In the genomic region with DNA sequence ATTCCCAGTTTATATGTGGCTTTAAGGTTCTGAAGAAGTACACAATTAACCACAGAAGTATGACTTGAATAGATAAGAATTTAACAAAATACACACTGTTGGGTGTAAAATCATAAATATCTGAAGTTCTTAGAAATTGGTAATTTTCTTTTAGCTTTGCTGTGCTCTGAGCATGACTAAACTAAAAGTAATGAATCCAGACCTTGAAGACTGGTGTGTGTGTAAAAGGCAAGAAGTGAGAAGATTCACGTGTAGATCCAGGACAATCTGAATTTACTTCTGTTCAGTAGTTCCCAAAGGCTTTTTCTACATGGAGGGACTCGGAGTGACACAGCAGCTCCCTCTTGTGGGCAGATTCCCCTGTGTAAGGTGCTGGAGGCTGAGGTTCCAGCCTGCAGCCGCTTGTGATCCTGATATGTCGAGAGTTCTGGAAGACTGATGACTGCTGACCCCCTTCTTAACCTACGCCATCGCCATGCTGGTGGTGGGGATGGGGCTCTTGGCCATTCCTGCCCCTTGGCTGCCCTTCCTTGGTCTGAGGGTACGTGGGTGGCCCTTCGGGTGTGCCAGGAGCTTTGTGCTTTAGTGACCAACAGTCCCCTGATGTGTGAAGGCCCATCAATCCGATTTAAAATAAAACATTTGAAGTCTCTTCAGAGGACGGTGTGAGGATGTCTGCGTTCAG, we compare ENCODE assay signal across 8 cellular contexts.
DNase-seq lines count a peak whose midpoint lies in the region; ATAC-seq and TF ChIP-seq lines count a peak whose summit lies in the region.

No MANE protein-coding gene starts in this region.

- H3K36me3 Mint-ChIP-seq in osteocyte (ENCODE audit: unreplicated experiment), result peaks cover 11% of the 10 kb centered on the region

- 32 to 35% methylated on average over 5 to 7 of the region's 11 CpGs for WGBS in gastroesophageal sphincter (ENCODE audit: low coverage in 1 of 2), 2 donors
- 30 to 42% methylated on average over 7 to 11 of the region's 11 CpGs for WGBS in tibial nerve, 2 donors

- DNase-seq in DMS114 treated with DMSO at 0.1 percent for 48 hours (lab: John Stamatoyannopoulos, UW; ENCODE audit: unreplicated experiment) (peak; percentile 52), KG1 (lab: John Stamatoyannopoulos, UW) (peak; percentile 57), RPMI8226 (peak; percentile 85), osteocyte (ENCODE audit: extremely low spot score, unreplicated experiment) (peak; percentile 93), tibial nerve (ENCODE audit: low spot score in 2 of 2) (peak; percentile 91 to 99)
- DNase-seq in activated effector memory CD4-positive, alpha-beta T cell treated with anti-CD3 and anti-CD28 coated beads, Interleukin-2, amount 50 U/mL, for 16 hours, result peak; percentile 85

- H3K9me3 ChIP-seq in gastroesophageal sphincter (no peaks in the 10 kb centered on the region), tibial nerve (no peaks in the 10 kb centered on the region)

- TF ChIP-seq POLR2A in gastroesophageal sphincter (IDR thresholded peaks at IDR 0.05) (no peak), tibial nerve (IDR thresholded peaks at IDR 0.05) (no peak)

- no peaks in the 10 kb centered on the region for H3K27me3 Mint-ChIP-seq in osteocyte (ENCODE audit: unreplicated experiment)

- H3K4me1 ChIP-seq in gastroesophageal sphincter (peaks cover 6 to 92% (median 35%) of the 10 kb centered on the region in 3 donors), tibial nerve (peaks cover 0 to 33% (median 0%) of the 10 kb centered on the region in 4 donors)

- no peaks in the 10 kb centered on the region for H3K27me3 ChIP-seq in gastroesophageal sphincter
- no peaks in the 10 kb centered on the region for H3K27me3 ChIP-seq in tibial nerve

- peaks cover 65% of the 10 kb centered on the region for H3K4me1 Mint-ChIP-seq in osteocyte (ENCODE audit: unreplicated experiment)

- H3K4me3 Mint-ChIP-seq in osteocyte (ENCODE audit: unreplicated experiment), result no peak overlapping the region

- H3K4me3 ChIP-seq in gastroesophageal sphincter (no peak overlapping the region), tibial nerve (no peak overlapping the region)

- ATAC-seq in gastroesophageal sphincter, result peak; percentile 72
- ATAC-seq in GM21528 (IDR thresholded peaks at IDR 0.05; ENCODE audit: low FRiP score, unreplicated experiment), result no peak

- peak overlapping the region in 3 of 4 donors; percentile 57 to 77 (median 64) for H3K27ac ChIP-seq in gastroesophageal sphincter
- no peak overlapping the region for H3K27ac ChIP-seq in tibial nerve

- TF ChIP-seq EP300 in gastroesophageal sphincter (IDR thresholded peaks at IDR 0.05) (no peak), tibial nerve (IDR thresholded peaks at IDR 0.05) (no peak)

- peaks cover 0 to 13% of the 10 kb centered on the region in 2 donors for H3K36me3 ChIP-seq in gastroesophageal sphincter
- H3K36me3 ChIP-seq in tibial nerve, result peaks cover 0 to 4% (median 0%) of the 10 kb centered on the region in 3 donors

- TF ChIP-seq CTCF in gastroesophageal sphincter (IDR thresholded peaks at IDR 0.05) (peak; percentile 79 to 89 (median 88)), osteocyte (IDR thresholded peaks at IDR 0.05) (peak; percentile 96), tibial nerve (IDR thresholded peaks at IDR 0.05) (peak; percentile 77 to 87 (median 83))

- H3K9me3 Mint-ChIP-seq in osteocyte (ENCODE audit: unreplicated experiment), result no peaks in the 10 kb centered on the region

- peak overlapping the region; percentile 61 for H3K27ac Mint-ChIP-seq in osteocyte (ENCODE audit: unreplicated experiment)

Comparison
In these comparisons a context has a peak if more than half of its experiments do, and no peak if none do; other contexts are left out.
1. H3K27ac ChIP-seq: peak in gastroesophageal sphincter (3 of 4); none in tibial nerve (0 of 4).
2. Peak in every context shown above with its lines, with median percentiles within 50 percentile points of each other: DNase-seq and CTCF ChIP-seq.